ENCODE assay signal across 30 cellular contexts in genomic region chr14:92861856-92862807, GRCh38.
"Had no signal": no experiment of that assay in that cellular context is flagged by ENCODE, and none has a peak within 500 bp of the region (broad histone marks: within the 10 kb centered on the region; RNA-seq: fewer than 3 reads in every experiment).

No MANE protein-coding gene starts in this region.

- H3K4me3 ChIP-seq: heart left ventricle, pancreas, prostate gland, sigmoid colon, smooth muscle cell, testis, vagina had no signal

- H3K4me2 ChIP-seq: smooth muscle cell had no signal

- ATAC-seq: activated T-cell treated with anti-CD3 and anti-CD28 coated beads, Interleukin-2, amount 50 U/mL, for 72 hours; naive thymus-derived CD8-positive, alpha-beta T cell had no signal

- H3K27me3 ChIP-seq: pancreas, sigmoid colon, testis, vagina had no signal

- H3K36me3 ChIP-seq: heart left ventricle, pancreas, prostate gland, sigmoid colon, vagina had no signal

- DNase-seq: activated CD4-positive, alpha-beta T cell treated with anti-CD3 and anti-CD28 coated beads for 4 hours; activated CD4-positive, alpha-beta T cell treated with anti-CD3 and anti-CD28 coated beads, Interleukin-2, amount 50 U/mL, for 4 hours; activated CD4-positive, CD25-positive, alpha-beta regulatory T cell; activated effector memory CD4-positive, alpha-beta T cell treated with Interleukin-2 at 50 U/mL for 16 hours; activated naive CD4-positive, alpha-beta T cell treated with Interleukin-2 at 50 U/mL for 16 hours; activated T-cell treated with anti-CD3 and anti-CD28 coated beads for 4 hours; activated T-cell treated with anti-CD3 and anti-CD28 coated beads, Interleukin-2, amount 50 U/mL, for 72 hours; anterior cingulate cortex; effector CD8-positive, alpha-beta T cell; heart left ventricle; hypothalamus; midbrain; naive thymus-derived CD8-positive, alpha-beta T cell; nucleus accumbens; pancreas; retina; sigmoid colon; stimulated activated CD4-positive, alpha-beta T cell treated with anti-CD3 and anti-CD28 coated beads, Interleukin-1b, Interleukin-23, amount 100 ng/mL, for 48 hours; stimulated activated CD4-positive, alpha-beta T cell treated with anti-CD3 and anti-CD28 coated beads, Interleukin-4, amount 100 ng/mL, for 4 hours; stimulated activated CD8-positive, alpha-beta memory T cell treated with anti-CD3 and anti-CD28 coated beads, Interleukin-4, amount 100 ng/mL, for 48 hours; stimulated activated naive CD4-positive, alpha-beta T cell; testis; trophoblast cell had no signal

- H3K27ac Mint-ChIP-seq: activated naive CD8-positive, alpha-beta T cell; activated T-cell treated with anti-CD3 and anti-CD28 coated beads, Interleukin-2, amount 50 U/mL, for 72 hours; memory B cell had no signal

- H3K27me3 Mint-ChIP-seq: activated naive CD8-positive, alpha-beta T cell had no signal

- H3K4me3 Mint-ChIP-seq: activated naive CD8-positive, alpha-beta T cell; activated T-cell treated with anti-CD3 and anti-CD28 coated beads, Interleukin-2, amount 50 U/mL, for 72 hours; memory B cell; naive thymus-derived CD8-positive, alpha-beta T cell; neural crest cell had no signal

- H3K4me1 Mint-ChIP-seq: memory B cell, neural crest cell had no signal

- H3K36me3 Mint-ChIP-seq: memory B cell had no signal

- H3K9me3 Mint-ChIP-seq: neural crest cell had no signal

- FAIRE-seq: colon, pancreas had no signal

- H3K27ac ChIP-seq: heart left ventricle, pancreas, prostate gland, sigmoid colon, testis, vagina had no signal

- H3K4me1 ChIP-seq: heart left ventricle, pancreas, prostate gland, sigmoid colon, testis, vagina had no signal

- H3K9me3 ChIP-seq: pancreas, prostate gland, testis, vagina had no signal
